1 cellular context compared by ENCODE assay signal in the genomic region with DNA sequence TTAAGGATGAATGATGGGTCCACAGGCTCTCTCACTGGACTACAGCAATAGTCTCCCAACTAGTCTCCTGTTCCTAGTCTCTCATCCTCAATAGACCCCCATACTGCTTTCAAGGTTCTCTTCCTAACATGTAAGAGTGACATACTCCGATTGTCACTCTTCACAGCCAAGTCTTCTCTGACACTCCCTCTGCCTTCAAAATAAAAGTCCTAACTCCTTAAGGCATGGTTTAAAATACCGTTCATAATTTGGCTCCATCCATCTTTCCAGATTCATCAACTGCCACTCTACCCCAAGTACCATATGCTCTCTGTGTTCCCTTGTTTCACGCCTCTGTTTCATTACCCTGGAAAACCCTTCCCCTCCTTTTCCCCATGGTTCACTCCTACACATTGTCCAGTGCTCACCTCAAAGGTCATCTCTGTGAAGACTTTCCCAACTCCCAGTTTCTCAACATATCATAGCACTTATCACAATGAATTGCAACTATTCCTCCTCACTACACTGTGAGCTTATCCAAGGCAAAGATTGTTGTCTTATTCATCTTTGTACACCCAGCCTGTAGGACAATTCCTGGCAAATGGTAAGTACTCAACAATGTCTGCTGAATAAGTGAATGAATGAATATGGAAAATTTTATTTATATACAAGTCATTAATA.
TF ChIP-seq lines count a peak whose summit lies in the region.

No MANE protein-coding gene starts in this region.

TF ChIP-seq in HEK293, 187 proteins besides CTCF, POLR2A, EP300 and RAD21:
- TF ChIP-seq ZNF707 (tag by site-specific recombination; IDR thresholded peaks at IDR 0.05), result no peak
- peak; percentile 90 for TF ChIP-seq MYNN (tag by site-specific recombination; IDR thresholded peaks at IDR 0.05; ENCODE audit: borderline replicate concordance)
- TF ChIP-seq OVOL3 (tag by site-specific recombination; IDR thresholded peaks at IDR 0.05), result no peak
- no peak for TF ChIP-seq SALL2 (tag by site-specific recombination; IDR thresholded peaks at IDR 0.05; ENCODE audit: borderline replicate concordance)
- no peak for TF ChIP-seq ZBTB17 (tag by site-specific recombination; IDR thresholded peaks at IDR 0.05)
- TF ChIP-seq, protein P1, sequence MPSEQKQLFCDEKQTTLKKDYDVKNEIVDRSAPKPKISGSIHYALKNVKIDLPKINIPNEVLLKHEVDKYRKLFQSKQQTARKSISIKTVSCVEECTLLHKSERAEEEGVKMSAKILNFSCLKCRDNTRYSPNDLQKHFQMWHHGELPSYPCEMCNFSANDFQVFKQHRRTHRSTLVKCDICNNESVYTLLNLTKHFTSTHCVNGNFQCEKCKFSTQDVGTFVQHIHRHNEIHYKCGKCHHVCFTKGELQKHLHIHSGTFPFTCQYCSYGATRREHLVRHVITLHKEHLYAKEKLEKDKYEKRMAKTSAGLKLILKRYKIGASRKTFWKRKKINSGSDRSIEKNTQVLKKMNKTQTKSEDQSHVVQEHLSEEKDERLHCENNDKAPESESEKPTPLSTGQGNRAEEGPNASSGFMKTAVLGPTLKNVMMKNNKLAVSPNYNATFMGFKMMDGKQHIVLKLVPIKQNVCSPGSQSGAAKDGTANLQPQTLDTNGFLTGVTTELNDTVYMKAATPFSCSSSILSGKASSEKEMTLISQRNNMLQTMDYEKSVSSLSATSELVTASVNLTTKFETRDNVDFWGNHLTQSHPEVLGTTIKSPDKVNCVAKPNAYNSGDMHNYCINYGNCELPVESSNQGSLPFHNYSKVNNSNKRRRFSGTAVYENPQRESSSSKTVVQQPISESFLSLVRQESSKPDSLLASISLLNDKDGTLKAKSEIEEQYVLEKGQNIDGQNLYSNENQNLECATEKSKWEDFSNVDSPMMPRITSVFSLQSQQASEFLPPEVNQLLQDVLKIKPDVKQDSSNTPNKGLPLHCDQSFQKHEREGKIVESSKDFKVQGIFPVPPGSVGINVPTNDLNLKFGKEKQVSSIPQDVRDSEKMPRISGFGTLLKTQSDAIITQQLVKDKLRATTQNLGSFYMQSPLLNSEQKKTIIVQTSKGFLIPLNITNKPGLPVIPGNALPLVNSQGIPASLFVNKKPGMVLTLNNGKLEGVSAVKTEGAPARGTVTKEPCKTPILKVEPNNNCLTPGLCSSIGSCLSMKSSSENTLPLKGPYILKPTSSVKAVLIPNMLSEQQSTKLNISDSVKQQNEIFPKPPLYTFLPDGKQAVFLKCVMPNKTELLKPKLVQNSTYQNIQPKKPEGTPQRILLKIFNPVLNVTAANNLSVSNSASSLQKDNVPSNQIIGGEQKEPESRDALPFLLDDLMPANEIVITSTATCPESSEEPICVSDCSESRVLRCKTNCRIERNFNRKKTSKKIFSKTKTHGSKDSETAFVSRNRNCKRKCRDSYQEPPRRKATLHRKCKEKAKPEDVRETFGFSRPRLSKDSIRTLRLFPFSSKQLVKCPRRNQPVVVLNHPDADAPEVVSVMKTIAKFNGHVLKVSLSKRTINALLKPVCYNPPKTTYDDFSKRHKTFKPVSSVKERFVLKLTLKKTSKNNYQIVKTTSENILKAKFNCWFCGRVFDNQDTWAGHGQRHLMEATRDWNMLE (tag by site-specific recombination; conservative IDR thresholded peaks at IDR 0.05; ENCODE audit: low read depth), result no peak
- no peak for TF ChIP-seq ZNF549 (tag by site-specific recombination; IDR thresholded peaks at IDR 0.05)
- TF ChIP-seq ZNF670 (tag by site-specific recombination; IDR thresholded peaks at IDR 0.05; ENCODE audit: low read depth), result no peak
